In genomic region chr15:74130089-74130848, GRCh38 we compare ENCODE assay signal across 9 cellular contexts. TPM values are rescaled to one million over a fixed set of nuclear protein-coding genes. Genes with fewer than 3 reads are reported as not detected.
DNase-seq lines count a peak whose midpoint lies in the region; ATAC-seq lines count a peak whose summit lies in the region.
"Had no signal": no experiment of that assay in that cellular context is flagged by ENCODE, and none has a peak within 500 bp of the region (broad histone marks: within the 10 kb centered on the region; RNA-seq: fewer than 3 reads in every experiment).

TSS of gene ISLR2 (plus strand) at chr15:74130586. CDS start at chr15:74132755, 2,169 bp downstream.

- H3K4me3 Mint-ChIP-seq in effector memory CD8-positive, alpha-beta T cell: peak within 1 kb of the TSS; percentile 9 to 36

- peaks cover 0 to 17% of the 10 kb centered on the region in 2 donors for H3K4me1 Mint-ChIP-seq in effector memory CD8-positive, alpha-beta T cell (ENCODE audit: low read depth in 2 of 2)

- no peak within 1 kb of the TSS for H2BK120ac ChIP-seq in trophoblast cell (ENCODE audit: insufficient read depth, low read length, poor library complexity)

- no peak within 1 kb of the TSS for H3K14ac ChIP-seq in trophoblast cell (ENCODE audit: low read length)

- DNase-seq in NCI-H2227 (lab: John Stamatoyannopoulos, UW; ENCODE audit: unreplicated experiment): peak; percentile 91
- DNase-seq in effector memory CD8-positive, alpha-beta T cell: no peak
- DNase-seq in trophoblast cell: no peak
- DNase-seq in SHP77 (lab: John Stamatoyannopoulos, UW): no peak
- DNase-seq in SIG-M5 treated with dmso at 0.1 percent for 504 hours (lab: John Stamatoyannopoulos, UW; ENCODE audit: unreplicated experiment): no peak
- DNase-seq: immature natural killer cell had no signal

- H3K27me3 ChIP-seq in trophoblast cell (ENCODE audit: insufficient read depth, low read length): peaks cover 76% of the 10 kb centered on the region

- H4K91ac ChIP-seq in trophoblast cell (ENCODE audit: low read depth, low read length): no peak within 1 kb of the TSS

- no peak within 1 kb of the TSS for H3K4ac ChIP-seq in trophoblast cell (ENCODE audit: low read depth, low read length)

- no peaks in the 10 kb centered on the region for H3K9me3 Mint-ChIP-seq in effector memory CD8-positive, alpha-beta T cell

- no peak within 1 kb of the TSS for H2BK12ac ChIP-seq in trophoblast cell (ENCODE audit: low read length)

- H3K79me1 ChIP-seq in trophoblast cell (ENCODE audit: low read length): no peaks in the 10 kb centered on the region

- H3K4me2 ChIP-seq in trophoblast cell (ENCODE audit: low read length): peak within 1 kb of the TSS; percentile 1

- no peak within 1 kb of the TSS for H4K8ac ChIP-seq in trophoblast cell (ENCODE audit: low read depth, low read length)

- H3K36me3 ChIP-seq in ES-I3 (ENCODE audit: insufficient read depth, low read length): no peaks in the 10 kb centered on the region
- H3K36me3 ChIP-seq in trophoblast cell (ENCODE audit: control insufficient read depth in 1 of 2, insufficient read depth in 2 of 2, low read length in 2 of 2): no peaks in the 10 kb centered on the region

- peak within 1 kb of the TSS; percentile 52 for H3K4me3 ChIP-seq in trophoblast cell (ENCODE audit: low read depth, low read length)
- H3K4me3 ChIP-seq: SJSA1 had no signal

- no CpG with 5 or more reads among the region's 55 CpGs for WGBS in trophoblast cell (ENCODE audit: extremely low coverage, insufficient coverage, insufficient read length)

- H3K27me3 Mint-ChIP-seq in effector memory CD8-positive, alpha-beta T cell: peaks cover 81 to 94% of the 10 kb centered on the region in 2 donors

- peaks cover 8% of the 10 kb centered on the region for H3K36me3 Mint-ChIP-seq in effector memory CD8-positive, alpha-beta T cell (ENCODE audit: insufficient read depth)
- H3K36me3 Mint-ChIP-seq: immature natural killer cell had no signal

- H3K79me2 ChIP-seq in trophoblast cell (ENCODE audit: control insufficient read depth, insufficient read depth, low read length, poor library complexity): no peaks in the 10 kb centered on the region

- H3K9ac ChIP-seq in ES-I3 (ENCODE audit: low read depth, low read length): peak within 1 kb of the TSS; percentile 57
- H3K9ac ChIP-seq in trophoblast cell (ENCODE audit: low read length): no peak within 1 kb of the TSS

- no peak within 1 kb of the TSS for H4K12ac ChIP-seq in trophoblast cell (ENCODE audit: low read depth, low read length)

- H3K27ac ChIP-seq in trophoblast cell (ENCODE audit: low read depth, low read length): no peak within 1 kb of the TSS
- H3K27ac ChIP-seq: SJSA1 had no signal

- no peak within 1 kb of the TSS for H2BK5ac ChIP-seq in trophoblast cell (ENCODE audit: low read depth, low read length, poor library complexity)

- no peak within 1 kb of the TSS for H3K27ac Mint-ChIP-seq in effector memory CD8-positive, alpha-beta T cell
- H3K27ac Mint-ChIP-seq: immature natural killer cell had no signal

- H3K23ac ChIP-seq in trophoblast cell (ENCODE audit: low read length): no peak within 1 kb of the TSS

- H3K9me3 ChIP-seq in ES-I3 (ENCODE audit: control insufficient read depth, insufficient read depth, low read length) (no peaks in the 10 kb centered on the region; the same call in 1 of the 2 replicates), trophoblast cell (ENCODE audit: insufficient read depth, low read depth, low read length) (peaks cover 35% of the 10 kb centered on the region)

- H3K4me1 ChIP-seq in ES-I3 (ENCODE audit: insufficient read depth, low read length): peaks cover 4% of the 10 kb centered on the region; the same call in 1 of the 2 replicates
- H3K4me1 ChIP-seq in trophoblast cell (ENCODE audit: control insufficient read depth in 1 of 2, insufficient read depth in 2 of 2, low read length in 2 of 2): peaks cover 0 to 12% of the 10 kb centered on the region in 2 experiments

- ATAC-seq in effector memory CD8-positive, alpha-beta T cell (replicated peaks): no peak
- no peak for ATAC-seq in HG03469 (IDR thresholded peaks at IDR 0.05; ENCODE audit: unreplicated experiment)

- H2AFZ ChIP-seq in trophoblast cell (ENCODE audit: insufficient read depth, low read length, poor library complexity): no peak within 1 kb of the TSS

- H2AK5ac ChIP-seq in trophoblast cell (ENCODE audit: low read length): no peak within 1 kb of the TSS

- H3K18ac ChIP-seq in trophoblast cell (ENCODE audit: low read length): no peak within 1 kb of the TSS

RNA-seq across cellular contexts. Expression of gene ISLR2, which starts in this region (rescaled TPM):
- polyA plus RNA-seq in trophoblast cell (2013): 0.03 TPM in 2 replicates
- polyA plus RNA-seq: immature natural killer cell had no signal
